ENCODE assay signal across 15 cellular contexts in the genomic region with DNA sequence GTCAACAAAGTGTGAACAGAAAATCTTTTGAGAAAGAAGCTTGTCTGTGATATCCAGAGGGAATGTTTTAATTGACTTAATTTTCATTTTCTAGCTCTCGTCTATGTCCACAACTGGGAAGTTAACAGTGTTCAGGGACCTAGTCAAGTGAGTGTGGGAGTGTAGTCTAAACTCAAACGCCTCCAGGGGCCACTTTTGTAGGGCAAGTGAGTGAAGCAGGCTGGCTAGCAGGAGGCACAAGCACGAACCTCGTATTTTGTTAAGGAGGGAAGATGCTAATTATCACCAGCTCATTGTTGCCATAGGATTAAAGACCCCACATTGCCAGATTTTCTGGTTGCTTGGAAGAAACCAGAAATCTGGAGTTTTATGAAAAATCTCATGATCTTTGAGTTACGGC.
DNase-seq lines count a peak whose midpoint lies in the region; ATAC-seq and TF ChIP-seq lines count a peak whose summit lies in the region.
"Had no signal": no experiment of that assay in that cellular context is flagged by ENCODE, and none has a peak within 500 bp of the region (broad histone marks: within the 10 kb centered on the region; RNA-seq: fewer than 3 reads in every experiment).

No MANE protein-coding gene starts in this region.

- H3K4me1 Mint-ChIP-seq in H9, result peaks cover 9 to 12% of the 10 kb centered on the region in 2 experiments

- ATAC-seq in HG02870 (IDR thresholded peaks at IDR 0.05; ENCODE audit: unreplicated experiment) (no peak), left colon (no peak)
- ATAC-seq: K562 had no signal

- no peaks in the 10 kb centered on the region for H3K27me3 Mint-ChIP-seq in H9 (ENCODE audit: low read depth)
- H3K27me3 Mint-ChIP-seq: CD4-positive, alpha-beta T cell had no signal

- no peak overlapping the region for H3K56ac ChIP-seq in H9 (ENCODE audit: insufficient read length, low read depth, low read length)
- no peak overlapping the region for H3K56ac ChIP-seq in mesendoderm (ENCODE audit: low read length)

- intact Hi-C loops in left colon (cut with DNase I, micrococcal nuclease), result no loop called here

- no peak overlapping the region for H2BK120ac ChIP-seq in H9 (ENCODE audit: low read depth, low read length, poor library complexity, severe bottlenecking)
- no peak overlapping the region for H2BK120ac ChIP-seq in mesendoderm (ENCODE audit: low read depth, low read length)

- H2BK15ac ChIP-seq in H9 (ENCODE audit: low read depth, low read length) (no peak overlapping the region), mesendoderm (replicated peaks; ENCODE audit: low read depth) (no peak overlapping the region)

- H3K9ac ChIP-seq in H9 (ENCODE audit: extremely low read depth, insufficient read length, low read length) (no peak overlapping the region), mesendoderm (ENCODE audit: low read length) (no peak overlapping the region)

- no peak overlapping the region for H4K91ac ChIP-seq in H9 (ENCODE audit: insufficient read length, low read depth, low read length)

- WGBS in H9 (ENCODE audit: extremely low coverage, insufficient read length, low lambda C conversion rate), result no CpG with 5 or more reads among the region's 5 CpGs
- WGBS in mesendoderm (ENCODE audit: extremely low coverage, insufficient coverage, low lambda C conversion rate), result no CpG with 5 or more reads among the region's 5 CpGs

- no peak overlapping the region for H3K14ac ChIP-seq in H9 (ENCODE audit: insufficient read depth, low read length)

- H3K36me3 ChIP-seq in BE2C (no peaks in the 10 kb centered on the region), mesendoderm (ENCODE audit: control insufficient read depth, insufficient read depth, low read length) (no peaks in the 10 kb centered on the region)

- H3K23ac ChIP-seq in H9 (ENCODE audit: insufficient read length, low read depth, low read length) (no peak overlapping the region), mesendoderm (ENCODE audit: low read length) (no peak overlapping the region)

- no peaks in the 10 kb centered on the region for H3K4me1 ChIP-seq in BE2C
- H3K4me1 ChIP-seq in H9 (ENCODE audit: insufficient read depth, low read length), result no peaks in the 10 kb centered on the region
- peaks cover 3% of the 10 kb centered on the region for H3K4me1 ChIP-seq in mesendoderm (ENCODE audit: control insufficient read depth, low read depth, low read length)

- H3K27ac Mint-ChIP-seq in H9, result peak overlapping the region in 2 of 3 experiments; percentile 36 to 54; a peak in 1 of 7 replicates
- H3K27ac Mint-ChIP-seq: CD4-positive, alpha-beta T cell had no signal

- no peak overlapping the region for H2BK12ac ChIP-seq in H9 (ENCODE audit: insufficient read length, low read depth, low read length)

- no peaks in the 10 kb centered on the region for H3K79me1 ChIP-seq in H9 (ENCODE audit: insufficient read depth, low read depth, low read length, poor library complexity, severe bottlenecking)
- no peaks in the 10 kb centered on the region for H3K79me1 ChIP-seq in mesendoderm (ENCODE audit: low read length)

- H3K4me3 Mint-ChIP-seq in H9, result no peak overlapping the region
- H3K4me3 Mint-ChIP-seq: CD4-positive, alpha-beta T cell had no signal

- DNase-seq in BE2C (peak; percentile 25), H9 (no peak), mesendoderm (no peak), UCSD-AML1 (lab: John Stamatoyannopoulos, UW; ENCODE audit: unreplicated experiment) (no peak), left colon (no peak)
- DNase-seq: ACHN; Caco-2; CD4-positive, alpha-beta T cell; GDM1; GOT3; H7; IMR-90 had no signal

- no peaks in the 10 kb centered on the region for H3K79me2 ChIP-seq in H9 (ENCODE audit: insufficient read depth, low read length)
- H3K79me2 ChIP-seq in mesendoderm (ENCODE audit: control insufficient read depth, insufficient read depth, low read length), result no peaks in the 10 kb centered on the region

- H3K4me3 ChIP-seq in BE2C (ENCODE audit: low read depth, low read length) (no peak overlapping the region), mesendoderm (ENCODE audit: low read length) (no peak overlapping the region)
- H3K4me3 ChIP-seq: K562 had no signal

- H2AFZ ChIP-seq in H9 (ENCODE audit: low read length), result peak overlapping the region; percentile 23

- no peak overlapping the region for H3K27ac ChIP-seq in H9 (ENCODE audit: insufficient read length, low read depth, low read length)
- H3K27ac ChIP-seq in mesendoderm (ENCODE audit: low read depth, low read length), result no peak overlapping the region
- H3K27ac ChIP-seq: C4-2B had no signal

- no peaks in the 10 kb centered on the region for H3K9me3 ChIP-seq in BE2C
- no peaks in the 10 kb centered on the region for H3K9me3 ChIP-seq in H9 (ENCODE audit: control insufficient read depth, low read depth, low read length)
- H3K9me3 ChIP-seq: Caco-2 had no signal

- H4K20me1 ChIP-seq in H9 (ENCODE audit: control insufficient read depth, insufficient read depth, insufficient read length), result no peaks in the 10 kb centered on the region

- no peaks in the 10 kb centered on the region for H3K9me3 Mint-ChIP-seq in H9
- H3K9me3 Mint-ChIP-seq: CD4-positive, alpha-beta T cell had no signal

- no peak overlapping the region for H2AK5ac ChIP-seq in H9 (ENCODE audit: insufficient read length, low read length)
- no peak overlapping the region for H2AK5ac ChIP-seq in mesendoderm (ENCODE audit: low read length)

- TF ChIP-seq CTCF in BE2C (IDR thresholded peaks at IDR 0.05; ENCODE audit: low read depth, low read length) (no peak), H9 (conservative IDR thresholded peaks at IDR 0.05) (no peak)

- no peak overlapping the region for H2BK5ac ChIP-seq in H9 (ENCODE audit: insufficient read length, low read length)
- H2BK5ac ChIP-seq in mesendoderm (ENCODE audit: low read length), result no peak overlapping the region

- H3K27me3 ChIP-seq in BE2C (no peaks in the 10 kb centered on the region), H9 (ENCODE audit: insufficient read depth, low read length) (no peaks in the 10 kb centered on the region), mesendoderm (ENCODE audit: insufficient read depth, low read length, poor library complexity) (no peaks in the 10 kb centered on the region)

- H2BK20ac ChIP-seq in H9 (ENCODE audit: low read depth, low read length, poor library complexity, severe bottlenecking), result no peak overlapping the region

- H4K8ac ChIP-seq in H9 (replicated peaks; ENCODE audit: insufficient read length, low read depth, low read length) (no peak overlapping the region), mesendoderm (ENCODE audit: low read depth, low read length) (peak overlapping the region; percentile 76)

- no peaks in the 10 kb centered on the region for H3K36me3 Mint-ChIP-seq in H9 (ENCODE audit: insufficient read depth in 1 of 3, low read depth in 3 of 3)

- no peak overlapping the region for H3K4ac ChIP-seq in H9 (ENCODE audit: low read depth, low read length)
- H3K4ac ChIP-seq in mesendoderm (ENCODE audit: low read depth, low read length), result no peak overlapping the region

- H3K18ac ChIP-seq in H9 (ENCODE audit: insufficient read length, low read depth, low read length) (no peak overlapping the region), mesendoderm (ENCODE audit: low read length) (no peak overlapping the region)

- H3K4me2 ChIP-seq in H9 (ENCODE audit: insufficient read depth, insufficient read length, low read length), result no peak overlapping the region
- H3K4me2 ChIP-seq in mesendoderm (ENCODE audit: low read length), result no peak overlapping the region

- H3K23me2 ChIP-seq in H9 (ENCODE audit: insufficient read length, low read depth, low read length, poor library complexity, severe bottlenecking), result no peaks in the 10 kb centered on the region

- no peak overlapping the region for H4K5ac ChIP-seq in H9 (ENCODE audit: insufficient read length, low read depth, low read length)
- no peak overlapping the region for H4K5ac ChIP-seq in mesendoderm (ENCODE audit: low read length)

- no peak overlapping the region for H3T11ph ChIP-seq in H9 (ENCODE audit: low read length)
